22 cellular contexts compared by ENCODE assay signal in the genomic region with DNA sequence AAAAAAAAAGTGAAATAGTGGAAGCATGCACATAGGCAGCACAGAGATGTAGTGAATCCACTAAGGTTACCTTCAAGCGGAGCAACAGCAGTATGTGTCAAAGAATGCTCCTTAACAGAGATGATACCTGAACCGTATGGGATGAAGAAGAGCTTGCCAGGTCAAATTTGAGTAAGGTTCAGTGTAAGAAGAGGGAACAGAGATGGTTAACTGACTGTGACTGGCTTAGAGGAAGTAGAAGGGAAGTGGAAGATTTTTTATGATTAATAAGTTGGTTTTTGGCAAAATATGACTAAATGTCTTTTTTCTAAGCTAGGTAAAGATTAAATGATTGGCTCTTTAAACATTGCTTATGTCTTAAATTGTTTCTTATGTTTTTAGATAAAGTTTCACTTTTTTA. TPM values are rescaled to one million over a fixed set of nuclear protein-coding genes. Genes with fewer than 3 reads are reported as not detected.
A peak's percentile ranks its signal among the peaks of the same experiment; 100 is the strongest.
DNase-seq lines count a peak whose midpoint lies in the region; ATAC-seq, FAIRE-seq and TF ChIP-seq lines count a peak whose summit lies in the region.
"Had no signal": no experiment of that assay in that cellular context is flagged by ENCODE, and none has a peak within 500 bp of the region (broad histone marks: within the 10 kb centered on the region; RNA-seq: fewer than 3 reads in every experiment).

No MANE protein-coding gene starts in this region.

- in situ Hi-C loops in GM12878 (cut with MboI): no loop called here

- no peak overlapping the region for H3K27ac Mint-ChIP-seq in natural killer cell
- H3K27ac Mint-ChIP-seq: CD4-positive, alpha-beta T cell had no signal

- no peak overlapping the region for H3K4me3 Mint-ChIP-seq in natural killer cell
- H3K4me3 Mint-ChIP-seq: CD4-positive, alpha-beta T cell had no signal

- BruUV-seq in GM12878 (replicated peaks; lab: Mats Ljungman, UMichigan): no TSS peak

- H3K4me2 ChIP-seq in OCI-LY3 (ENCODE audit: low read length) (peak overlapping the region; percentile 62), GM12878 (ENCODE audit: control insufficient read depth, insufficient read depth) (no peak overlapping the region)
- H3K4me2 ChIP-seq: BLaER1, KMS-11 had no signal

- H3K4me1 ChIP-seq in OCI-LY3 (ENCODE audit: low read length) (peaks cover 50% of the 10 kb centered on the region), GM12878 (ENCODE audit: control insufficient read depth, insufficient read depth, low read length) (peaks cover 23% of the 10 kb centered on the region), tibial artery (no peaks in the 10 kb centered on the region)
- H3K4me1 ChIP-seq: Peyer's patch, SJCRH30 had no signal

- POLR2A ChIA-PET in GM12878 (lab: Charles Lee): no interaction called here

- peak; percentile 29 for FAIRE-seq in GM18507 (lab: Jason Lieb, UNC)
- no peak for FAIRE-seq in GM12878 (lab: Jason Lieb, UNC)

- no peak for TF ChIP-seq EP300 in GM12878 (IDR thresholded peaks at IDR 0.05; ENCODE audit: borderline replicate concordance in 1 of 2, control insufficient read depth in 1 of 2, low read depth in 2 of 2, low read length in 2 of 2)

- intact Hi-C loops in GM12878 (cut with micrococcal nuclease; ENCODE audit: unreplicated experiment) (no loop called here), natural killer cell (cut with micrococcal nuclease) (no loop called here), tibial artery (cut with DNase I; ENCODE audit: low total_unique reads) (no loop called here)

- no peak for TF ChIP-seq RAD21 in GM12878 (IDR thresholded peaks at IDR 0.05; ENCODE audit: insufficient read depth, low read depth, low read length)

- RAD21 ChIA-PET in GM12878 (lab: Charles Lee; ENCODE audit: unreplicated experiment): interaction anchor here (1.1 to 1.9 kb wide), 3 partner anchors 15 to 59 kb away, joined by 3 to 4 read pairs (median 4); no protein-coding TSS in a partner anchor

- TF ChIP-seq CTCF in OCI-LY3 (IDR thresholded peaks at IDR 0.05; ENCODE audit: low read depth, low read length) (no peak), GM12878 (IDR thresholded peaks at IDR 0.05 in 2 of 3, conservative IDR thresholded peaks at IDR 0.05 in 1 of 3; ENCODE audit: control insufficient read depth in 2 of 3, extremely low read depth in 1 of 3, insufficient read depth in 1 of 3, low read depth in 3 of 3, low read length in 3 of 3) (no peak), natural killer cell (IDR thresholded peaks at IDR 0.05) (no peak), tibial artery (IDR thresholded peaks at IDR 0.05) (no peak), omental fat pad (IDR thresholded peaks at IDR 0.05) (no peak)

- peaks cover 7% of the 10 kb centered on the region for H3K36me3 Mint-ChIP-seq in natural killer cell

- H3K27me3 Mint-ChIP-seq in natural killer cell (ENCODE audit: low read depth in 2 of 2): no peaks in the 10 kb centered on the region
- H3K27me3 Mint-ChIP-seq: CD4-positive, alpha-beta T cell had no signal

- peak overlapping the region; percentile 29; the same call in 1 of the 2 replicates for H3K4me3 ChIP-seq in OCI-LY3 (ENCODE audit: low read length)
- no peak overlapping the region for H3K4me3 ChIP-seq in GM12878
- no peak overlapping the region for H3K4me3 ChIP-seq in tibial artery
- H3K4me3 ChIP-seq: BLaER1, Peyer's patch, SJCRH30 had no signal

- H4K20me1 ChIP-seq in OCI-LY3 (ENCODE audit: insufficient read depth, low read length) (no peaks in the 10 kb centered on the region), GM12878 (ENCODE audit: control insufficient read depth, insufficient read depth) (no peaks in the 10 kb centered on the region)
- H4K20me1 ChIP-seq: BLaER1 had no signal

- H2AFZ ChIP-seq in OCI-LY3 (ENCODE audit: low read depth, low read length) (no peak overlapping the region), GM12878 (ENCODE audit: control insufficient read depth, low read depth, low read length) (no peak overlapping the region)

- H3K27me3 ChIP-seq in OCI-LY3 (ENCODE audit: low read depth, low read length) (no peaks in the 10 kb centered on the region), GM12878 (replicated peaks in 1 of 2; ENCODE audit: control insufficient read depth in 2 of 2, insufficient read depth in 2 of 2, low read length in 1 of 2) (no peaks in the 10 kb centered on the region), tibial artery (no peaks in the 10 kb centered on the region)
- H3K27me3 ChIP-seq: BLaER1, Peyer's patch, SJCRH30 had no signal

- TF ChIP-seq POLR2A in GM12878 (IDR thresholded peaks at IDR 0.05; ENCODE audit: low read depth, low read length): no peak

- H3K27ac ChIP-seq in OCI-LY3 (ENCODE audit: low read length): peak overlapping the region; percentile 44
- H3K27ac ChIP-seq in GM12878 (ENCODE audit: control insufficient read depth, insufficient read depth): no peak overlapping the region
- H3K27ac ChIP-seq in tibial artery: no peak overlapping the region
- H3K27ac ChIP-seq: BLaER1, KMS-11, Peyer's patch, SJCRH30 had no signal

- no peaks in the 10 kb centered on the region for H3K4me1 Mint-ChIP-seq in natural killer cell

- no peaks in the 10 kb centered on the region for H3K79me2 ChIP-seq in OCI-LY3 (ENCODE audit: low read length)
- H3K79me2 ChIP-seq in GM12878 (ENCODE audit: control insufficient read depth, insufficient read depth, low read length): no peaks in the 10 kb centered on the region

- peaks cover 37% of the 10 kb centered on the region for H3K36me3 ChIP-seq in OCI-LY3 (replicated peaks; ENCODE audit: low read depth, low read length)
- H3K36me3 ChIP-seq in GM12878 (ENCODE audit: control insufficient read depth in 2 of 2, insufficient read depth in 2 of 2, low read length in 1 of 2): peaks cover 0 to 6% of the 10 kb centered on the region in 2 experiments; a peak in 1 of 4 replicates
- peaks cover 48 to 68% (median 56%) of the 10 kb centered on the region in 3 donors for H3K36me3 ChIP-seq in tibial artery

- WGBS in GM12878 (ENCODE audit: insufficient coverage, insufficient replicate concordance, low lambda C conversion rate, missing lambda C conversion rate): 21% methylated on average over 2 of the region's 2 CpGs

- SMC1A ChIA-PET in GM12878 (lab: Charles Lee; ENCODE audit: uncharacterized antibody, unreplicated experiment): interaction anchor here (0.6 to 2.1 kb wide), 6 partner anchors 14 to 54 kb away, joined by 3 to 7 read pairs (median 3); no protein-coding TSS in a partner anchor

- DNase-seq in GM18507 (ENCODE audit: extremely low spot score, insufficient read length, low read depth) (no peak), GM12878 (ENCODE audit: low read depth, low spot score) (no peak), natural killer cell (no peak), tibial artery (no peak), omental fat pad (ENCODE audit: low spot score) (no peak)
- DNase-seq: CD4-positive, alpha-beta T cell; COR-L47; DMS79; IMR-90; NCI-H1048; NCI-H1417 treated with DMSO at 0.1 percent for 48 hours; NCI-H187; NCI-H446 treated with DMSO at 0.1 percent for 48 hours; NK-92 treated with Interleukin-12 subunit alpha and Interleukin-12 subunit beta, amount 100 ng/mL, for 24 hours; Peyer's patch; SJCRH30 had no signal

- CTCF ChIA-PET in GM12878 (lab: Yijun Ruan, JAX): interaction anchor here (0.7 to 1.5 kb wide), 4 partner anchors 37 to 1407 kb away, joined by 3 to 4 read pairs (median 3); no protein-coding TSS in a partner anchor

- H3K9ac ChIP-seq in OCI-LY3 (ENCODE audit: low read length) (no peak overlapping the region), GM12878 (ENCODE audit: control insufficient read depth, insufficient read depth, low read length) (no peak overlapping the region)
- H3K9ac ChIP-seq: BLaER1, KMS-11 had no signal

- no peaks in the 10 kb centered on the region for H3K9me3 ChIP-seq in OCI-LY3 (ENCODE audit: insufficient read depth, low read length)
- no peaks in the 10 kb centered on the region for H3K9me3 ChIP-seq in GM12878 (replicated peaks; ENCODE audit: control insufficient read depth, insufficient read depth, low read length)
- no peaks in the 10 kb centered on the region for H3K9me3 ChIP-seq in tibial artery
- H3K9me3 ChIP-seq: BLaER1, Peyer's patch, SJCRH30 had no signal

- H3K9me3 Mint-ChIP-seq in natural killer cell: no peaks in the 10 kb centered on the region
- H3K9me3 Mint-ChIP-seq: CD4-positive, alpha-beta T cell had no signal

- ATAC-seq in GM12878 (no peak), natural killer cell (no peak), omental fat pad (ENCODE audit: low FRiP score) (no peak), GM21825 (IDR thresholded peaks at IDR 0.05; ENCODE audit: unreplicated experiment) (no peak)

RNA-seq across cellular contexts. Expression of a gene that starts 52.6 kb away (rescaled TPM):
- 0.38 and 0.54 TPM in 2 replicates for total RNA-seq in GM12878 (2013; cell fraction: nucleolus; rRNA removed)
- total RNA-seq in GM12878 (2014; rRNA removed): 0.27 TPM in 1 of 2 replicates, not detected in the other
- 0.05 and 0.13 TPM in 2 replicates for total RNA-seq in GM12878 (2014; rRNA removed; fragmentation: Illumina TruSeq; extraction: Trizol)
- total RNA-seq in GM12878 (2021): 0.11 and 0.23 TPM in 2 replicates
- not detected for polyA plus RNA-seq in GM12878 (2011; ENCODE audit: low read depth)
- polyA plus RNA-seq in GM12878 (2011; rRNA removed): 0.07 and 0.12 TPM in 2 replicates
- polyA plus RNA-seq in GM12878 (2011; cell fraction: cytosol; rRNA removed): 0.10 and 0.22 TPM in 2 replicates
- polyA plus RNA-seq in GM12878 (2011; cell fraction: nucleus; rRNA removed): 0.25 and 0.38 TPM in 2 replicates
- polyA plus RNA-seq in GM12878 (2012): 0.13 and 0.15 TPM in 2 replicates
- 0.17 and 0.24 TPM in 2 replicates for polyA plus RNA-seq in GM12878 (2014; fragmentation: Illumina TruSeq; extraction: Trizol)
- under 1 TPM in 1 of 2 experiments, not detected in 1; 0.04 TPM for polyA plus RNA-seq in GM12878 (2014; fragmentation: Nextera tagmentation; extraction: Ambion mirVana)
- polyA plus RNA-seq in GM12878 (2014; rRNA removed): 0.27 and 0.61 TPM in 2 replicates
- under 1 TPM; 0.32 to 0.62 TPM for polyA plus RNA-seq in GM12878 (2016; fragmentation: Nextera tagmentation; extraction: Ambion mirVana)
- 1.0 and 1.1 TPM in 2 replicates for polyA minus RNA-seq in GM12878 (2011; rRNA and poly(A)+ RNA removed)
- 0.53 TPM in 1 of 2 replicates, not detected in the other for polyA minus RNA-seq in GM12878 (2011; cell fraction: cytosol; rRNA and poly(A)+ RNA removed)
- 1.1 and 1.3 TPM in 2 replicates for polyA minus RNA-seq in GM12878 (2011; cell fraction: nucleus; rRNA and poly(A)+ RNA removed)
- total RNA-seq in natural killer cell: under 1 TPM; 0.25 to 0.41 (median 0.33) TPM
- not detected for total RNA-seq in omental fat pad
- total RNA-seq: H4, Peyer's patch had no signal

RNA-seq across cellular contexts. Expression of a gene that starts 57.2 kb away (rescaled TPM):
- 2.4 TPM in 2 replicates for total RNA-seq in GM12878 (2013; cell fraction: nucleolus; rRNA removed)
- total RNA-seq in GM12878 (2014; rRNA removed) (4.3 and 5.0 TPM in 2 replicates), GM12878 (2014; rRNA removed; fragmentation: Illumina TruSeq; extraction: Trizol) (0.28 and 0.49 TPM in 2 replicates), GM12878 (2021) (3.6 and 3.7 TPM in 2 replicates), natural killer cell (1 to 10 TPM in 2 of 3 donors, under 1 TPM in 1; 0.80 to 2.2 (median 1.1) TPM), omental fat pad (1 to 10 TPM; 1.1 to 2.4 (median 1.8) TPM)
- not detected for polyA plus RNA-seq in GM12878 (2011; ENCODE audit: low read depth)
- polyA plus RNA-seq in GM12878 (2011; rRNA removed) (0.04 and 0.12 TPM in 2 replicates), GM12878 (2014; fragmentation: Illumina TruSeq; extraction: Trizol) (0.21 TPM in 1 of 2 replicates, not detected in the other), GM12878 (2014; fragmentation: Nextera tagmentation; extraction: Ambion mirVana) (under 1 TPM; 0.16 to 0.46 TPM), GM12878 (2014; rRNA removed) (1.3 and 2.4 TPM in 2 replicates), GM12878 (2016; fragmentation: Nextera tagmentation; extraction: Ambion mirVana) (1 to 10 TPM; 3.6 to 4.7 TPM)
- polyA plus RNA-seq in GM12878 (2011; cell fraction: cytosol; rRNA removed): 0.19 and 0.22 TPM in 2 replicates
- 0.61 and 1.0 TPM in 2 replicates for polyA plus RNA-seq in GM12878 (2011; cell fraction: nucleus; rRNA removed)
- polyA plus RNA-seq in GM12878 (2012): 0.90 and 1.2 TPM in 2 replicates
- 0.22 and 0.62 TPM in 2 replicates for polyA minus RNA-seq in GM12878 (2011; rRNA and poly(A)+ RNA removed)
- 0.53 and 0.83 TPM in 2 replicates for polyA minus RNA-seq in GM12878 (2011; cell fraction: cytosol; rRNA and poly(A)+ RNA removed)
- polyA minus RNA-seq in GM12878 (2011; cell fraction: nucleus; rRNA and poly(A)+ RNA removed): 2.9 and 5.5 TPM in 2 replicates
- total RNA-seq: H4, M059J had no signal
